1 cellular context compared by ENCODE assay signal in the genomic region with DNA sequence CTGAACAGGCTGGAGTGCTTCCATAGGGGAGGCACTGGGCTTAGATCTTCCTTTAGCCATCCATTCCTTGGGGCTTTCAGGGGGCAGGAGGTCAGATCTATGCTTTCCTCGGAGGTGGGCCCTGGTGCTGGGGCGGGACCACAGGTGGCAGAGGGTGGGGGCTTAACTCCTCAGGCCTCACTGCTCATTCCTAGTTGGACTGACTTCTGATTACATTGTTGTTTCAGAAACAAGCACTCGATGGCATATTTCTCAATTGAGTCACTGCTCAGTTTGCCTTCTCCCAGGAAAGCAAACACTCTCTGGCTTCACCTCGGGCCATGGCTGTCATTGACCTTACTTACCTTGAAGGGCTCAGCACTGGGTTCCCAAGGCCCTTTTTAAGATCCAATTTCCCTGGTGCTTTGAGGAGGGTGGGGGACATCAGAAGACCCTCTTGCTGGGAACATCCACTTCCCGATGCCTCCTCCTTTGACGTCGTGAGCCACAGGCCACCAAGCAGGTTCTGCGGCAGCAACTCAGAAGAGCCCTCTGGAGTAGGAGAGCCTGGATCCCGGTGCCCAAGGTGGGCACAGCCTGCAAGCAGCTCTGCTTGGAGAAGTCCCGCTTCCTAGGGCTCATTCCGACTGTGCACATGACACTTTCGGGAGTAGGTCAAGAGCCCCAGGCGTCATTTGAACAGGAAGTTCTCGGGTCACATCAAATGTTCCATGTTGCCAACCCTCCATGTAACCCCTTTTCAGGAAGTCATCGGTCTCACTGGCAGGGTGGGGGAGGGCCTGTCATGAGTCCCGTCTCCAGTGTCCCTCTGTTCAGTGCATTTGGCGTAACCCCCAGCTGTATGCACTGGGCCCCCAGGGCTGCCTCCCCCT.
TF ChIP-seq lines count a peak whose summit lies in the region.

No MANE protein-coding gene starts in this region.

TF ChIP-seq in HepG2, 621 proteins besides CTCF, POLR2A, EP300 and RAD21 (continued from another document and continues in another):
- TF ChIP-seq ELF4 (CRISPR knock-in tag; IDR thresholded peaks at IDR 0.05; ENCODE audit: borderline replicate concordance) (no peak), ZNF784 (CRISPR knock-in tag; IDR thresholded peaks at IDR 0.05; ENCODE audit: borderline replicate concordance) (0 out of 2 replicates have a peak, but pooled peaks have one; percentile 78), YEATS4 (CRISPR knock-in tag; IDR thresholded peaks at IDR 0.05; ENCODE audit: borderline replicate concordance) (no peak), KAT7 (CRISPR knock-in tag; IDR thresholded peaks at IDR 0.05; ENCODE audit: borderline replicate concordance) (no peak), MEIS1 (CRISPR knock-in tag; IDR thresholded peaks at IDR 0.05; ENCODE audit: borderline replicate concordance) (no peak), ZNF761 (CRISPR knock-in tag; conservative IDR thresholded peaks at IDR 0.05) (no peak), GZF1 (CRISPR knock-in tag; IDR thresholded peaks at IDR 0.05) (no peak), FOSL1 (CRISPR knock-in tag; IDR thresholded peaks at IDR 0.05; ENCODE audit: borderline replicate concordance) (peak; percentile 92), ZNF263 (CRISPR knock-in tag; IDR thresholded peaks at IDR 0.05) (peak; percentile 26; the same call in 1 of the 2 replicates), ZFY (CRISPR knock-in tag; IDR thresholded peaks at IDR 0.05) (no peak), ZNF577 (CRISPR knock-in tag; IDR thresholded peaks at IDR 0.05; ENCODE audit: borderline replicate concordance, low read depth) (no peak), RFXAP (CRISPR knock-in tag; IDR thresholded peaks at IDR 0.05; ENCODE audit: borderline replicate concordance) (no peak), KMT2B (CRISPR knock-in tag; IDR thresholded peaks at IDR 0.05) (no peak), THAP11 (CRISPR knock-in tag; IDR thresholded peaks at IDR 0.05) (peak; percentile 54; the same call in 1 of the 2 replicates), FOXJ3 (CRISPR knock-in tag; IDR thresholded peaks at IDR 0.05; ENCODE audit: borderline replicate concordance) (no peak), SRSF4 (IDR thresholded peaks at IDR 0.05; ENCODE audit: low read depth, low read length, poor library complexity, severe bottlenecking) (no peak), ZNF12 (CRISPR knock-in tag; IDR thresholded peaks at IDR 0.05) (0 out of 2 replicates have a peak, but pooled peaks have one; percentile 56), SMC3 (IDR thresholded peaks at IDR 0.05; ENCODE audit: low read length) (no peak), HDAC6 (IDR thresholded peaks at IDR 0.05; ENCODE audit: low read depth, low read length) (no peak), ZNF768 (CRISPR knock-in tag; IDR thresholded peaks at IDR 0.05) (no peak), ZNF749 (CRISPR knock-in tag; IDR thresholded peaks at IDR 0.05; ENCODE audit: borderline replicate concordance) (no peak), ZBTB42 (CRISPR knock-in tag; IDR thresholded peaks at IDR 0.05) (no peak), NFRKB (IDR thresholded peaks at IDR 0.05) (no peak), ZNF260 (CRISPR knock-in tag; IDR thresholded peaks at IDR 0.05; ENCODE audit: borderline replicate concordance, low read depth) (no peak), FOXA1 (IDR thresholded peaks at IDR 0.05) (no peak), FOXA1 (CRISPR knock-in tag; IDR thresholded peaks at IDR 0.05) (peak; percentile 81), ZNF292 (CRISPR knock-in tag; IDR thresholded peaks at IDR 0.05; ENCODE audit: borderline replicate concordance, low read depth) (peak; percentile 50; the same call in 1 of the 2 replicates), REPIN1 (CRISPR knock-in tag; IDR thresholded peaks at IDR 0.05; ENCODE audit: borderline replicate concordance, low read depth) (0 out of 2 replicates have a peak, but pooled peaks have one; percentile 60), PAXIP1 (CRISPR knock-in tag; conservative IDR thresholded peaks at IDR 0.05) (peak; percentile 84), HMG20B (CRISPR knock-in tag; conservative IDR thresholded peaks at IDR 0.05) (peak; percentile 69), ZNF234 (CRISPR knock-in tag; conservative IDR thresholded peaks at IDR 0.05) (no peak), ZNF251 (CRISPR knock-in tag; IDR thresholded peaks at IDR 0.05) (no peak), CENPT (CRISPR knock-in tag; IDR thresholded peaks at IDR 0.05; ENCODE audit: low read depth) (no peak), ZNF605 (CRISPR knock-in tag; IDR thresholded peaks at IDR 0.05) (peak; percentile 74), HHEX (CRISPR knock-in tag; IDR thresholded peaks at IDR 0.05) (peak; percentile 73; the same call in 1 of the 2 replicates), RXRB (CRISPR knock-in tag; IDR thresholded peaks at IDR 0.05; ENCODE audit: borderline replicate concordance) (peak; percentile 97), SIN3B (IDR thresholded peaks at IDR 0.05; ENCODE audit: low read length) (no peak), SRY (CRISPR knock-in tag; IDR thresholded peaks at IDR 0.05) (no peak), ASH2L (IDR thresholded peaks at IDR 0.05; ENCODE audit: insufficient read length, low read depth, low read length) (peak; percentile 71), AHR (CRISPR knock-in tag; IDR thresholded peaks at IDR 0.05) (no peak; the same call in 1 of the 2 replicates), ATF7 (IDR thresholded peaks at IDR 0.05) (no peak), ATF7 (CRISPR knock-in tag; IDR thresholded peaks at IDR 0.05) (no peak), SAFB2 (CRISPR knock-in tag; IDR thresholded peaks at IDR 0.05; ENCODE audit: borderline replicate concordance, low read depth) (peak; percentile 22; the same call in 1 of the 2 replicates), ZNF33A (CRISPR knock-in tag; IDR thresholded peaks at IDR 0.05; ENCODE audit: borderline replicate concordance) (no peak)
- TF ChIP-seq, protein P1, sequence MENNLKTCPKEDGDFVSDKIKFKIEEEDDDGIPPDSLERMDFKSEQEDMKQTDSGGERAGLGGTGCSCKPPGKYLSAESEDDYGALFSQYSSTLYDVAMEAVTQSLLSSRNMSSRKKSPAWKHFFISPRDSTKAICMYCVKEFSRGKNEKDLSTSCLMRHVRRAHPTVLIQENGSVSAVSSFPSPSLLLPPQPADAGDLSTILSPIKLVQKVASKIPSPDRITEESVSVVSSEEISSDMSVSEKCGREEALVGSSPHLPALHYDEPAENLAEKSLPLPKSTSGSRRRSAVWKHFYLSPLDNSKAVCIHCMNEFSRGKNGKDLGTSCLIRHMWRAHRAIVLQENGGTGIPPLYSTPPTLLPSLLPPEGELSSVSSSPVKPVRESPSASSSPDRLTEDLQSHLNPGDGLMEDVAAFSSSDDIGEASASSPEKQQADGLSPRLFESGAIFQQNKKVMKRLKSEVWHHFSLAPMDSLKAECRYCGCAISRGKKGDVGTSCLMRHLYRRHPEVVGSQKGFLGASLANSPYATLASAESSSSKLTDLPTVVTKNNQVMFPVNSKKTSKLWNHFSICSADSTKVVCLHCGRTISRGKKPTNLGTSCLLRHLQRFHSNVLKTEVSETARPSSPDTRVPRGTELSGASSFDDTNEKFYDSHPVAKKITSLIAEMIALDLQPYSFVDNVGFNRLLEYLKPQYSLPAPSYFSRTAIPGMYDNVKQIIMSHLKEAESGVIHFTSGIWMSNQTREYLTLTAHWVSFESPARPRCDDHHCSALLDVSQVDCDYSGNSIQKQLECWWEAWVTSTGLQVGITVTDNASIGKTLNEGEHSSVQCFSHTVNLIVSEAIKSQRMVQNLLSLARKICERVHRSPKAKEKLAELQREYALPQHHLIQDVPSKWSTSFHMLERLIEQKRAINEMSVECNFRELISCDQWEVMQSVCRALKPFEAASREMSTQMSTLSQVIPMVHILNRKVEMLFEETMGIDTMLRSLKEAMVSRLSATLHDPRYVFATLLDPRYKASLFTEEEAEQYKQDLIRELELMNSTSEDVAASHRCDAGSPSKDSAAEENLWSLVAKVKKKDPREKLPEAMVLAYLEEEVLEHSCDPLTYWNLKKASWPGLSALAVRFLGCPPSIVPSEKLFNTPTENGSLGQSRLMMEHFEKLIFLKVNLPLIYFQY (CRISPR knock-in tag; IDR thresholded peaks at IDR 0.05; ENCODE audit: borderline replicate concordance), result 0 out of 2 replicates have a peak, but pooled peaks have one; percentile 74
- TF ChIP-seq, protein P2, sequence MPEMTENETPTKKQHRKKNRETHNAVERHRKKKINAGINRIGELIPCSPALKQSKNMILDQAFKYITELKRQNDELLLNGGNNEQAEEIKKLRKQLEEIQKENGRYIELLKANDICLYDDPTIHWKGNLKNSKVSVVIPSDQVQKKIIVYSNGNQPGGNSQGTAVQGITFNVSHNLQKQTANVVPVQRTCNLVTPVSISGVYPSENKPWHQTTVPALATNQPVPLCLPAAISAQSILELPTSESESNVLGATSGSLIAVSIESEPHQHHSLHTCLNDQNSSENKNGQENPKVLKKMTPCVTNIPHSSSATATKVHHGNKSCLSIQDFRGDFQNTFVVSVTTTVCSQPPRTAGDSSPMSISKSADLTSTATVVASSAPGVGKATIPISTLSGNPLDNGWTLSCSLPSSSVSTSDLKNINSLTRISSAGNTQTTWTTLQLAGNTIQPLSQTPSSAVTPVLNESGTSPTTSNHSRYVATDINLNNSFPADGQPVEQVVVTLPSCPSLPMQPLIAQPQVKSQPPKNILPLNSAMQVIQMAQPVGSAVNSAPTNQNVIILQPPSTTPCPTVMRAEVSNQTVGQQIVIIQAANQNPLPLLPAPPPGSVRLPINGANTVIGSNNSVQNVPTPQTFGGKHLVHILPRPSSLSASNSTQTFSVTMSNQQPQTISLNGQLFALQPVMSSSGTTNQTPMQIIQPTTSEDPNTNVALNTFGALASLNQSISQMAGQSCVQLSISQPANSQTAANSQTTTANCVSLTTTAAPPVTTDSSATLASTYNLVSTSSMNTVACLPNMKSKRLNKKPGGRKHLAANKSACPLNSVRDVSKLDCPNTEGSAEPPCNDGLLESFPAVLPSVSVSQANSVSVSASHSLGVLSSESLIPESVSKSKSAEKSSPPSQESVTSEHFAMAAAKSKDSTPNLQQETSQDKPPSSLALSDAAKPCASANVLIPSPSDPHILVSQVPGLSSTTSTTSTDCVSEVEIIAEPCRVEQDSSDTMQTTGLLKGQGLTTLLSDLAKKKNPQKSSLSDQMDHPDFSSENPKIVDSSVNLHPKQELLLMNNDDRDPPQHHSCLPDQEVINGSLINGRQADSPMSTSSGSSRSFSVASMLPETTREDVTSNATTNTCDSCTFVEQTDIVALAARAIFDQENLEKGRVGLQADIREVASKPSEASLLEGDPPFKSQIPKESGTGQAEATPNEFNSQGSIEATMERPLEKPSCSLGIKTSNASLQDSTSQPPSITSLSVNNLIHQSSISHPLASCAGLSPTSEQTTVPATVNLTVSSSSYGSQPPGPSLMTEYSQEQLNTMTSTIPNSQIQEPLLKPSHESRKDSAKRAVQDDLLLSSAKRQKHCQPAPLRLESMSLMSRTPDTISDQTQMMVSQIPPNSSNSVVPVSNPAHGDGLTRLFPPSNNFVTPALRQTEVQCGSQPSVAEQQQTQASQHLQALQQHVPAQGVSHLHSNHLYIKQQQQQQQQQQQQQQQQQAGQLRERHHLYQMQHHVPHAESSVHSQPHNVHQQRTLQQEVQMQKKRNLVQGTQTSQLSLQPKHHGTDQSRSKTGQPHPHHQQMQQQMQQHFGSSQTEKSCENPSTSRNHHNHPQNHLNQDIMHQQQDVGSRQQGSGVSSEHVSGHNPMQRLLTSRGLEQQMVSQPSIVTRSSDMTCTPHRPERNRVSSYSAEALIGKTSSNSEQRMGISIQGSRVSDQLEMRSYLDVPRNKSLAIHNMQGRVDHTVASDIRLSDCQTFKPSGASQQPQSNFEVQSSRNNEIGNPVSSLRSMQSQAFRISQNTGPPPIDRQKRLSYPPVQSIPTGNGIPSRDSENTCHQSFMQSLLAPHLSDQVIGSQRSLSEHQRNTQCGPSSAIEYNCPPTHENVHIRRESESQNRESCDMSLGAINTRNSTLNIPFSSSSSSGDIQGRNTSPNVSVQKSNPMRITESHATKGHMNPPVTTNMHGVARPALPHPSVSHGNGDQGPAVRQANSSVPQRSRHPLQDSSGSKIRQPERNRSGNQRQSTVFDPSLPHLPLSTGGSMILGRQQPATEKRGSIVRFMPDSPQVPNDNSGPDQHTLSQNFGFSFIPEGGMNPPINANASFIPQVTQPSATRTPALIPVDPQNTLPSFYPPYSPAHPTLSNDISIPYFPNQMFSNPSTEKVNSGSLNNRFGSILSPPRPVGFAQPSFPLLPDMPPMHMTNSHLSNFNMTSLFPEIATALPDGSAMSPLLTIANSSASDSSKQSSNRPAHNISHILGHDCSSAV (CRISPR knock-in tag; IDR thresholded peaks at IDR 0.05; ENCODE audit: borderline replicate concordance), result no peak
- TF ChIP-seq, protein P3, sequence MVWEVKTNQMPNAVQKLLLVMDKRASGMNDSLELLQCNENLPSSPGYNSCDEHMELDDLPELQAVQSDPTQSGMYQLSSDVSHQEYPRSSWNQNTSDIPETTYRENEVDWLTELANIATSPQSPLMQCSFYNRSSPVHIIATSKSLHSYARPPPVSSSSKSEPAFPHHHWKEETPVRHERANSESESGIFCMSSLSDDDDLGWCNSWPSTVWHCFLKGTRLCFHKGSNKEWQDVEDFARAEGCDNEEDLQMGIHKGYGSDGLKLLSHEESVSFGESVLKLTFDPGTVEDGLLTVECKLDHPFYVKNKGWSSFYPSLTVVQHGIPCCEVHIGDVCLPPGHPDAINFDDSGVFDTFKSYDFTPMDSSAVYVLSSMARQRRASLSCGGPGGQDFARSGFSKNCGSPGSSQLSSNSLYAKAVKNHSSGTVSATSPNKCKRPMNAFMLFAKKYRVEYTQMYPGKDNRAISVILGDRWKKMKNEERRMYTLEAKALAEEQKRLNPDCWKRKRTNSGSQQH (CRISPR knock-in tag; IDR thresholded peaks at IDR 0.05; ENCODE audit: low read depth), result no peak; the same call in 1 of the 2 replicates
